ENCODE assay signal across 28 cellular contexts in the genomic region with DNA sequence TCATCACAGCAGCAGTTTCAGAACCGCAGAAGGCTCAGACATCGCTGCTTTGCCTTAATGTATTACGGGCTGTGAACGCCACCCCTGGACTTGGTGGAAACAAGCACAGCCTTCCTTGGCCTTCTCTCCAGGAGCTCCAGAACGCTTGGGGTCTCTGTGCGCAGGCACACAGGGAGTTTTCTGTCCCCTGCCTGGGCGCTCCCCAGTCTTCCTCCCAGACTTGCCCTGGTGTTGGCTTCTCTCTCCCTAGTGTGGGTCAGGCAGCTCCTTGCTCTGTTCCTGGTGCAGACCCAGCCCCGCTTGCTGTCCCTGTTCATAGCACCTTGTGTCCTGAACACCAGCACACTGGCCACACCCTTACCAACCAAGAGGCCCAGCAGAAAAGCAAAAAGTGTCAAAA.
"Had no signal": no experiment of that assay in that cellular context is flagged by ENCODE, and none has a peak within 500 bp of the region (broad histone marks: within the 10 kb centered on the region; RNA-seq: fewer than 3 reads in every experiment).

No MANE protein-coding gene starts in this region.

- H3K36me3 ChIP-seq: pancreas, prostate gland, tibial nerve had no signal

- H3K4me1 ChIP-seq: pancreas, prostate gland had no signal

- ATAC-seq: activated CD8-positive, alpha-beta T cell treated with anti-CD3 and anti-CD28 coated beads for 36 hours; effector memory CD8-positive, alpha-beta T cell; gastroesophageal sphincter; left colon; sciatic nerve; stimulated activated naive B cell treated with anti-CD40 and anti-IgM and Interleukin-4, amounts not matched to agents 10 μg/mL and 1 μg/mL and 100 μg/mL, for 72 hours; T-cell had no signal

- H3K27me3 ChIP-seq: gastroesophageal sphincter, neutrophil, pancreas, stomach, suprapubic skin, tibial nerve had no signal

- FAIRE-seq: colon, keratinocyte, pancreas had no signal

- DNase-seq: activated B cell treated with CpG ODN at 0.5 μM for 24 hours; activated CD4-positive, alpha-beta T cell treated with anti-CD3 and anti-CD28 coated beads, Interleukin-2, amount 50 U/mL, for 1 hour; activated CD8-positive, alpha-beta T cell treated with anti-CD3 and anti-CD28 coated beads for 36 hours; activated effector memory CD4-positive, alpha-beta T cell treated with Interleukin-2 at 50 U/mL for 16 hours; activated naive CD4-positive, alpha-beta T cell treated with Interleukin-2 at 50 U/mL for 16 hours; amniotic stem cell; central memory CD4-positive, alpha-beta T cell; effector memory CD8-positive, alpha-beta T cell; erythroblast; hippocampal formation; left colon; mammary epithelial cell; pancreas; retina; stimulated activated CD4-positive, alpha-beta T cell treated with anti-CD3 and anti-CD28 coated beads, Interleukin-4, amount 100 ng/mL, for 24 hours; stimulated activated CD8-positive, alpha-beta memory T cell treated with anti-CD3 and anti-CD28 coated beads, Interleukin-4, amount 100 ng/mL, for 48 hours; stimulated activated naive B cell treated with anti-CD40 and anti-IgM and Interleukin-4, amounts not matched to agents 10 μg/mL and 1 μg/mL and 100 μg/mL, for 72 hours; stomach; T-cell had no signal

- H3K9me3 ChIP-seq: gastroesophageal sphincter, neutrophil, pancreas, prostate gland, stomach, suprapubic skin, tibial nerve had no signal

- H3K27ac ChIP-seq: gastroesophageal sphincter, neutrophil, pancreas, prostate gland, skin epidermis, stomach, suprapubic skin, tibial nerve had no signal

- H3K4me3 ChIP-seq: gastroesophageal sphincter, pancreas, prostate gland, skin epidermis, stomach, suprapubic skin, tibial nerve had no signal
